Comparison of ENCODE assay signal across 8 cellular contexts in the genomic region with DNA sequence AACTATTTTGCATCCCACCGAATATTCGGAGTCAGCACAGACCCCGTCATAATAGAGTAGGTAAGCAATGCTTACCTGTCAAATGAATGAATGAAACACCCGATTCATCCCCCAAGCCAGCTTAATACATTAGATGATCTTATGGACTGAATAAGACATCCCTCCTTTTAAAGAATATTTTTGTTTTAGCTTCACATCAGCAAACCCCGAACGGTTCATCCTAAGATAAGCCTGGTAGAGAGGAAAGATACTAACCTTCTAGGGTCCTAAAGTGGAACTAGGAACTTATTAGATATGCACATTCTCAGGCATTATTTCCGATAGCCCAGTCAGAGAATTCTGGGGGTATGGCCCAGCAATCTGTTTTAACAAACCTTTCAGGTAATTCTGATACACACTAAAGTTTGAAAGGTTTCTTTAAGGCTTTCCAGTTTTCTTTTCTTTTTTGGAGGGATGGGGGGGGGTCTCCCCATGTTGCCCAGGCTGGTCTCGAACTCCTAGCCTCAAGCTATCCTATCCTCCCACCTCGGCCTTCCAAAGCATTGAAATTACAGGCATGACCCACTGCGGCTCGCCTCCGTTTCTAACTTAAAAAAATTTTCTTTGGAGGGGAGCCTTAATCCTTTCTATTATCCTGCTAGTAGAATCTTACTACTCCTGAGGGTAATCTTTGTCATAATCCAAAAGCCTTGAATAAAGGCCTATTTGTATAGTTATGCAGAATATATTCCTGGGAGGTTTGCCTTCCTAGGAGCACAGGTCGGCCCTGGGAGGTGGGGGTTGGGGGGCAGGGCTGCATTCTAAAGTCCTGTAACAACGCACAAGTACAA. TPM values are rescaled to one million over a fixed set of nuclear protein-coding genes. Genes with fewer than 3 reads are reported as not detected.
DNase-seq lines count a peak whose midpoint lies in the region; ATAC-seq and TF ChIP-seq lines count a peak whose summit lies in the region.

No MANE protein-coding gene starts in this region.

- H3K9ac ChIP-seq in SK-N-MC (ENCODE audit: insufficient read length) (peak overlapping the region; percentile 93), trophoblast cell (ENCODE audit: low read length) (peak overlapping the region; percentile 96)

- H2AFZ ChIP-seq in trophoblast cell (ENCODE audit: insufficient read depth, low read length, poor library complexity), result peak overlapping the region; percentile 50

- H2BK12ac ChIP-seq in trophoblast cell (ENCODE audit: low read length), result no peak overlapping the region

- H4K12ac ChIP-seq in trophoblast cell (ENCODE audit: low read depth, low read length), result peak overlapping the region; percentile 85

- H4K8ac ChIP-seq in trophoblast cell (ENCODE audit: low read depth, low read length), result peak overlapping the region; percentile 91

- DNase-seq in GM06990 (ENCODE audit: extremely low read depth, insufficient read length) (no peak), SK-N-MC (ENCODE audit: low read depth, low spot score) (no peak), fibroblast of the aortic adventitia (ENCODE audit: low read depth) (no peak), trophoblast cell (no peak), NCI-H1930 (lab: John Stamatoyannopoulos, UW) (no peak), islet precursor cell (no peak), NOMO-1 treated with dmso at 0.1 percent for 144 hours (lab: John Stamatoyannopoulos, UW; ENCODE audit: unreplicated experiment) (no peak)

- peak overlapping the region; percentile 83 for H2BK5ac ChIP-seq in trophoblast cell (ENCODE audit: low read depth, low read length, poor library complexity)

- TF ChIP-seq CTCF in GM06990 (IDR thresholded peaks at IDR 0.05; ENCODE audit: insufficient read depth, low read length, poor library complexity, severe bottlenecking) (no peak), fibroblast of the aortic adventitia (IDR thresholded peaks at IDR 0.05; ENCODE audit: insufficient read depth, low read length) (no peak)

- H3K4me1 ChIP-seq in trophoblast cell (ENCODE audit: control insufficient read depth in 1 of 2, insufficient read depth in 2 of 2, low read length in 2 of 2), result peaks cover 0 to 3% of the 10 kb centered on the region in 2 experiments

- WGBS in trophoblast cell (ENCODE audit: extremely low coverage, insufficient coverage, insufficient read length), result no CpG with 5 or more reads among the region's 14 CpGs

- H3K36me3 ChIP-seq in GM06990 (ENCODE audit: control insufficient read depth, insufficient read depth, low read length) (no peaks in the 10 kb centered on the region), SK-N-MC (ENCODE audit: insufficient read depth, low read length) (peaks cover 4% of the 10 kb centered on the region; the same call in 1 of the 2 replicates), trophoblast cell (ENCODE audit: control insufficient read depth in 1 of 2, insufficient read depth in 2 of 2, low read length in 2 of 2) (peaks cover 0 to 2% of the 10 kb centered on the region in 2 experiments)

- no peak overlapping the region for H2BK120ac ChIP-seq in trophoblast cell (ENCODE audit: insufficient read depth, low read length, poor library complexity)

- peaks cover 9% of the 10 kb centered on the region for H3K79me2 ChIP-seq in trophoblast cell (ENCODE audit: control insufficient read depth, insufficient read depth, low read length, poor library complexity)

- no peak for ATAC-seq in HG03460 (IDR thresholded peaks at IDR 0.05; ENCODE audit: unreplicated experiment)

- H3K4me2 ChIP-seq in trophoblast cell (ENCODE audit: low read length), result peak overlapping the region; percentile 78

- H3K23ac ChIP-seq in trophoblast cell (ENCODE audit: low read length), result no peak overlapping the region

- peaks cover 14% of the 10 kb centered on the region for H3K79me1 ChIP-seq in trophoblast cell (ENCODE audit: low read length)

- peak overlapping the region; percentile 76 for H3K18ac ChIP-seq in trophoblast cell (ENCODE audit: low read length)

- H2AK5ac ChIP-seq in trophoblast cell (ENCODE audit: low read length), result no peak overlapping the region

- H3K27ac ChIP-seq in SK-N-MC (peak overlapping the region; percentile 93), trophoblast cell (ENCODE audit: low read depth, low read length) (peak overlapping the region; percentile 98)

- peak overlapping the region; percentile 72 for H4K91ac ChIP-seq in trophoblast cell (ENCODE audit: low read depth, low read length)

- H3K4me3 ChIP-seq in GM06990 (replicated peaks; ENCODE audit: low read depth, low read length), result peak overlapping the region; percentile 66
- H3K4me3 ChIP-seq in SK-N-MC, result peak overlapping the region; percentile 85
- peak overlapping the region; percentile 74 for H3K4me3 ChIP-seq in fibroblast of the aortic adventitia (ENCODE audit: low read depth, low read length)
- H3K4me3 ChIP-seq in trophoblast cell (ENCODE audit: low read depth, low read length), result peak overlapping the region; percentile 74

- H3K4ac ChIP-seq in trophoblast cell (ENCODE audit: low read depth, low read length), result peak overlapping the region; percentile 78

- H3K14ac ChIP-seq in trophoblast cell (ENCODE audit: low read length), result peak overlapping the region; percentile 82

- H3K27me3 ChIP-seq in GM06990 (replicated peaks; ENCODE audit: control insufficient read depth, insufficient read depth, low read length), result no peaks in the 10 kb centered on the region
- no peaks in the 10 kb centered on the region for H3K27me3 ChIP-seq in trophoblast cell (ENCODE audit: insufficient read depth, low read length)

- H3K9me3 ChIP-seq in SK-N-MC (ENCODE audit: low read depth, low read length) (no peaks in the 10 kb centered on the region), trophoblast cell (ENCODE audit: insufficient read depth, low read depth, low read length) (no peaks in the 10 kb centered on the region)

RNA-seq across cellular contexts. Expression of a gene that starts 1.0 kb away (rescaled TPM):
- 130 and 236 TPM in 2 replicates for total RNA-seq in fibroblast of the aortic adventitia (ENCODE audit: low replicate concordance)
- polyA plus RNA-seq in trophoblast cell (2013), result 203 and 209 TPM in 2 replicates
